ENCODE assay signal across 9 cellular contexts in genomic region chr22:49724893-49725489, GRCh38.
DNase-seq lines count a peak whose midpoint lies in the region; ATAC-seq and TF ChIP-seq lines count a peak whose summit lies in the region.
"Had no signal": no experiment of that assay in that cellular context is flagged by ENCODE, and none has a peak within 500 bp of the region (broad histone marks: within the 10 kb centered on the region; RNA-seq: fewer than 3 reads in every experiment).

No MANE protein-coding gene starts in this region.

- no peaks in the 10 kb centered on the region for H3K36me3 ChIP-seq in upper lobe of left lung

- DNase-seq in DMS114 treated with DMSO at 0.1 percent for 48 hours (lab: John Stamatoyannopoulos, UW; ENCODE audit: unreplicated experiment) (peak; percentile 46), HK-2 (ENCODE audit: unreplicated experiment) (peak; percentile 59), RPMI8226 (peak; percentile 88), glomerular endothelial cell (ENCODE audit: extremely low read depth, low read depth, low spot score) (peak; percentile 7), progenitor cell of endocrine pancreas (ENCODE audit: low spot score, unreplicated experiment) (peak; percentile 71), upper lobe of left lung (peak; percentile 34 to 91)
- DNase-seq in activated effector memory CD4-positive, alpha-beta T cell treated with anti-CD3 and anti-CD28 coated beads, Interleukin-2, amount 50 U/mL, for 16 hours: peak; percentile 87

- H3K27ac ChIP-seq in upper lobe of left lung: peak overlapping the region in 1 of 4 donors; percentile 44

- H3K9me3 Mint-ChIP-seq in progenitor cell of endocrine pancreas (ENCODE audit: low read depth): no peaks in the 10 kb centered on the region
- H3K9me3 Mint-ChIP-seq: dendritic cell treated with granulocyte-macrophage colony-stimulating factor and Interleukin-4, amounts not matched to agents 40 ng/mL and 50 ng/mL, for 4 days had no signal

- no peak for TF ChIP-seq POLR2A in upper lobe of left lung (IDR thresholded peaks at IDR 0.05)

- no peak overlapping the region for H3K4me3 Mint-ChIP-seq in progenitor cell of endocrine pancreas (ENCODE audit: low read depth)
- H3K4me3 Mint-ChIP-seq: dendritic cell treated with granulocyte-macrophage colony-stimulating factor and Interleukin-4, amounts not matched to agents 40 ng/mL and 50 ng/mL, for 4 days had no signal

- no peak for TF ChIP-seq EP300 in upper lobe of left lung (IDR thresholded peaks at IDR 0.05)

- ATAC-seq in upper lobe of left lung (ENCODE audit: low FRiP score in 2 of 2): peak; percentile 67 to 81
- no peak for ATAC-seq in GM19467 (IDR thresholded peaks at IDR 0.05; ENCODE audit: unreplicated experiment)

- 22 to 25% methylated on average over 26 to 30 of the region's 41 CpGs for WGBS in upper lobe of left lung, 2 donors

- peaks cover 61% of the 10 kb centered on the region for H3K27me3 Mint-ChIP-seq in progenitor cell of endocrine pancreas

- H3K36me3 Mint-ChIP-seq in progenitor cell of endocrine pancreas (ENCODE audit: insufficient read depth): no peaks in the 10 kb centered on the region

- H3K4me1 ChIP-seq in upper lobe of left lung: peaks cover 5 to 16% (median 9%) of the 10 kb centered on the region in 4 donors

- no peaks in the 10 kb centered on the region for H3K4me1 Mint-ChIP-seq in progenitor cell of endocrine pancreas (ENCODE audit: low read depth)

- peak overlapping the region; percentile 20 to 53 (median 41) for H3K4me3 ChIP-seq in upper lobe of left lung

- no peak overlapping the region for H3K27ac Mint-ChIP-seq in progenitor cell of endocrine pancreas
- H3K27ac Mint-ChIP-seq: dendritic cell treated with granulocyte-macrophage colony-stimulating factor and Interleukin-4, amounts not matched to agents 40 ng/mL and 50 ng/mL, for 4 days had no signal

- peak; percentile 84 for TF ChIP-seq CTCF in progenitor cell of endocrine pancreas (IDR thresholded peaks at IDR 0.05; ENCODE audit: unreplicated experiment)
- TF ChIP-seq CTCF in upper lobe of left lung (IDR thresholded peaks at IDR 0.05): peak; percentile 70 to 86 (median 78)

- peaks cover 0 to 12% (median 5%) of the 10 kb centered on the region in 4 donors for H3K27me3 ChIP-seq in upper lobe of left lung

- H3K9me3 ChIP-seq in upper lobe of left lung: no peaks in the 10 kb centered on the region

Comparison
In these comparisons a context has a peak if more than half of its experiments do, and no peak if none do; other contexts are left out.
1. DNase-seq: peak in every context shown above with its lines; median percentile 88 in RPMI8226; 87 in activated effector memory CD4-positive, alpha-beta T cell treated with anti-CD3 and anti-CD28 coated beads, Interleukin-2, amount 50 U/mL, for 16 hours; 71 in progenitor cell of endocrine pancreas; 62 in upper lobe of left lung; 59 in HK-2; 46 in DMS114 treated with DMSO at 0.1 percent for 48 hours; 7 in glomerular endothelial cell.